ENCODE assay signal across 8 cellular contexts in genomic region chr5:139638090-139638735, GRCh38. TPM values are rescaled to one million over a fixed set of nuclear protein-coding genes. Genes with fewer than 3 reads are reported as not detected.
A peak's percentile ranks its signal among the peaks of the same experiment; 100 is the strongest.
DNase-seq lines count a peak whose midpoint lies in the region; ATAC-seq, FAIRE-seq and TF ChIP-seq lines count a peak whose summit lies in the region.

No MANE protein-coding gene starts in this region.

- no peak overlapping the region for H3K23ac ChIP-seq in H1 (ENCODE audit: insufficient read length)

- no peaks in the 10 kb centered on the region for H3K27me3 ChIP-seq in Panc1 (ENCODE audit: control insufficient read depth, insufficient read depth, low read length)
- H3K27me3 ChIP-seq in H1 (replicated peaks in 1 of 4; ENCODE audit: control insufficient read depth in 3 of 4, extremely low read depth in 1 of 4, insufficient read depth in 3 of 4, low read length in 3 of 4): no peaks in the 10 kb centered on the region; a peak in 2 of 7 replicates

- peaks cover 0 to 12% of the 10 kb centered on the region in 2 experiments for H4K20me1 ChIP-seq in H1 (replicated peaks in 1 of 2; ENCODE audit: control insufficient read depth in 1 of 2, insufficient read depth in 2 of 2, low read length in 2 of 2)

- H3K14ac ChIP-seq in H1 (ENCODE audit: insufficient read length): no peak overlapping the region

- peak overlapping the region; percentile 88 for H2BK12ac ChIP-seq in H1 (ENCODE audit: low read depth, low read length)

- H3K4ac ChIP-seq in H1 (replicated peaks; ENCODE audit: insufficient read length, low read depth, low read length): peak overlapping the region; percentile 40

- FAIRE-seq in H1 (lab: Jason Lieb, UNC): no peak

- TF ChIP-seq EP300 in H1 (IDR thresholded peaks at IDR 0.05; ENCODE audit: borderline replicate concordance in 1 of 2, low read depth in 2 of 2, low read length in 2 of 2): no peak

- WGBS in H1 (ENCODE audit: extremely low coverage in 1 of 2, insufficient coverage in 1 of 2, insufficient read length in 1 of 2, insufficient replicate concordance in 2 of 2, low coverage in 1 of 2, low lambda C conversion rate in 2 of 2, missing lambda C conversion rate in 1 of 2), 2 experiments: 12% methylated on average over 22 of the region's 23 CpGs; no CpG with 5 or more reads in 1 of the 2 experiments

- TF ChIP-seq CTCF in HFFc6 (IDR thresholded peaks at IDR 0.05) (no peak), Panc1 (IDR thresholded peaks at IDR 0.05) (no peak), H1 (IDR thresholded peaks at IDR 0.05; ENCODE audit: control extremely low read depth in 1 of 3, insufficient read depth in 1 of 3, low read depth in 1 of 3, low read length in 3 of 3) (no peak; a peak in 1 of 4 replicates)

- H4K91ac ChIP-seq in H1 (replicated peaks; ENCODE audit: insufficient read length, low read length): peak overlapping the region; percentile 75

- H3K36me3 ChIP-seq in Panc1 (ENCODE audit: control insufficient read depth, insufficient read depth, low read length) (no peaks in the 10 kb centered on the region), H1 (ENCODE audit: control insufficient read depth in 2 of 4, insufficient read depth in 4 of 4, low read length in 3 of 4) (no peaks in the 10 kb centered on the region)

- no peak for TF ChIP-seq RAD21 in H1 (IDR thresholded peaks at IDR 0.05 in 1 of 2, conservative IDR thresholded peaks at IDR 0.05 in 1 of 2; ENCODE audit: low read depth in 2 of 2, low read length in 2 of 2)

- in situ Hi-C loops in Panc1 (cut with HindIII; ENCODE audit: low pct_unique_long_range_greater_than_20kb, low sequenced_read_pairs): no loop called here

- H3K79me2 ChIP-seq in H1 (ENCODE audit: control insufficient read depth in 1 of 2, insufficient read depth in 2 of 2, low read length in 2 of 2): peaks cover 0 to 4% of the 10 kb centered on the region in 2 experiments; a peak in 1 of 4 replicates

- H3K27ac ChIP-seq in Panc1 (ENCODE audit: low read length) (peak overlapping the region; percentile 73), H1 (ENCODE audit: low read depth, low read length) (peak overlapping the region; percentile 33; the same call in 1 of the 2 replicates)

- H2BK5ac ChIP-seq in H1 (ENCODE audit: low read depth, low read length): peak overlapping the region; percentile 68; the same call in 1 of the 2 replicates

- H3K18ac ChIP-seq in H1 (ENCODE audit: extremely low read depth, low read length): peak overlapping the region; percentile 75

- CTCF ChIA-PET in Panc1 (lab: Charles Lee): interaction anchor here (1.7 kb wide), 1 partner anchor 10 kb away, joined by 14 read pairs; the partner anchor contains the start of gene CXXC5
- CTCF ChIA-PET in H1 (lab: Charles Lee; ENCODE audit: partially characterized antibody): interaction anchor here (0.6 to 20.3 kb wide), 16 partner anchors 10 to 405 kb away, joined by 3 to 385 read pairs (median 5); partner anchors contain the start of genes CXXC5 and NRG2

- no peaks in the 10 kb centered on the region; the same call in 1 of the 2 replicates for H3K79me1 ChIP-seq in H1 (ENCODE audit: low read depth, low read length)

- H4K5ac ChIP-seq in H1 (ENCODE audit: insufficient read length, low read depth, low read length): peak overlapping the region; percentile 31

- peak overlapping the region; percentile 81 for H3K4me3 Mint-ChIP-seq in HFFc6

- POLR2A ChIA-PET in Panc1 (lab: Charles Lee): interaction anchor here (0.7 to 1.3 kb wide), 2 partner anchors 10 to 344 kb away, joined by 4 to 5 read pairs; partner anchors contain the start of genes CXXC5 and MATR3
- POLR2A ChIA-PET in H1 (lab: Charles Lee; ENCODE audit: partially characterized antibody): interaction anchor here (0.6 to 9.8 kb wide), 14 partner anchors 12 to 131 kb away, joined by 3 to 212 read pairs (median 5); partner anchors contain the start of gene CXXC5

- H3K27me3 Mint-ChIP-seq in HFFc6 (ENCODE audit: insufficient read depth): peaks cover 5% of the 10 kb centered on the region

- DNase-seq in NCI-H1436 (lab: John Stamatoyannopoulos, UW) (peak; percentile 40), NCI-H1436 treated with DMSO at 0.1 percent for 48 hours (lab: John Stamatoyannopoulos, UW) (no peak), HFFc6 (peak; percentile 76), Panc1 (ENCODE audit: low read depth, low spot score) (no peak), H1 (ENCODE audit: low read depth in 1 of 2, low spot score in 2 of 2) (peak in 1 of 2 experiments; percentile 69), medulla oblongata (ENCODE audit: extremely low spot score) (peak; percentile 94), superior temporal gyrus (ENCODE audit: extremely low spot score) (peak; percentile 84), NK-92 (lab: John Stamatoyannopoulos, UW; ENCODE audit: unreplicated experiment) (no peak)

- no peak for TF ChIP-seq POLR2A in H1 (IDR thresholded peaks at IDR 0.05; ENCODE audit: control extremely low read depth in 1 of 2, low read depth in 2 of 2, low read length in 2 of 2)

- H3K9me3 ChIP-seq in Panc1 (ENCODE audit: control insufficient read depth, insufficient read depth, low read depth, low read length): no peaks in the 10 kb centered on the region
- H3K9me3 ChIP-seq in H1 (ENCODE audit: insufficient read depth in 2 of 2, low read depth in 1 of 2, low read length in 1 of 2): no peaks in the 10 kb centered on the region

- H3K4me2 ChIP-seq in H1 (ENCODE audit: insufficient read depth in 1 of 2, low read depth in 2 of 2, low read length in 2 of 2): peak overlapping the region; percentile 66 to 87

- peak overlapping the region; percentile 14 for H2BK120ac ChIP-seq in H1 (replicated peaks; ENCODE audit: low read depth, low read length)

- intact Hi-C loops in Panc1 (cut with micrococcal nuclease; ENCODE audit: unreplicated experiment): no loop called here

- peak; percentile 72 for ATAC-seq in Panc1

- no peaks in the 10 kb centered on the region for H3K9me3 Mint-ChIP-seq in HFFc6

- H2AK5ac ChIP-seq in H1 (ENCODE audit: low read depth, low read length): 0 out of 2 replicates have a peak overlapping the region, but pooled peaks have one; percentile 92

- peak overlapping the region in 3 of 4 experiments; percentile 13 to 64 (median 56); a peak in 6 of 7 replicates for H3K9ac ChIP-seq in H1 (replicated peaks in 1 of 4; ENCODE audit: extremely low read depth in 1 of 4, low read depth in 3 of 4, low read length in 3 of 4)

- H3K4me3 ChIP-seq in Panc1 (ENCODE audit: low read depth in 2 of 2, low read length in 2 of 2): peak overlapping the region; percentile 36 to 54
- H3K4me3 ChIP-seq in H1 (ENCODE audit: extremely low read depth in 1 of 4, insufficient read depth in 2 of 4, low read depth in 3 of 4, low read length in 4 of 4): peak overlapping the region; percentile 14 to 66 (median 33); a peak in 7 of 8 replicates

- BruUV-seq in Panc1 (replicated peaks; lab: Mats Ljungman, UMichigan): no TSS peak

- peak overlapping the region; percentile 97 for H3K27ac Mint-ChIP-seq in HFFc6

- peaks cover 54% of the 10 kb centered on the region for H3K4me1 Mint-ChIP-seq in HFFc6 (ENCODE audit: low read depth)

- H3K23me2 ChIP-seq in H1 (ENCODE audit: low read depth, low read length): peaks cover 6% of the 10 kb centered on the region

- H3K56ac ChIP-seq in H1 (replicated peaks; ENCODE audit: insufficient read length, low read depth, low read length): no peak overlapping the region

- H2AFZ ChIP-seq in H1 (ENCODE audit: low read length): no peak overlapping the region

- peaks cover 68% of the 10 kb centered on the region for H3K4me1 ChIP-seq in Panc1 (ENCODE audit: control insufficient read depth, insufficient read depth, low read length)
- peaks cover 29 to 68% (median 50%) of the 10 kb centered on the region in 4 experiments for H3K4me1 ChIP-seq in H1 (replicated peaks in 1 of 4; ENCODE audit: control insufficient read depth in 3 of 4, insufficient read depth in 4 of 4, low read length in 3 of 4)

- peak overlapping the region; percentile 74 for H2BK15ac ChIP-seq in H1 (ENCODE audit: low read length)

- peak overlapping the region; percentile 15; the same call in 1 of the 2 replicates for H2BK20ac ChIP-seq in H1 (ENCODE audit: low read length)

- H4K8ac ChIP-seq in H1 (ENCODE audit: extremely low read depth, insufficient read depth, low read length): peak overlapping the region; percentile 99; the same call in 1 of the 2 replicates

- H3K36me3 Mint-ChIP-seq in HFFc6 (ENCODE audit: low read depth): no peaks in the 10 kb centered on the region

TF ChIP-seq in H1, 55 proteins besides CTCF, POLR2A, EP300 and RAD21:
- TF ChIP-seq KDM5A (IDR thresholded peaks at IDR 0.05; ENCODE audit: low read length) (no peak), ASH2L (IDR thresholded peaks at IDR 0.05; ENCODE audit: low read length) (peak; percentile 61), CREB1 (IDR thresholded peaks at IDR 0.05) (peak; percentile 45; the same call in 1 of the 2 replicates), SIRT6 (IDR thresholded peaks at IDR 0.05; ENCODE audit: low read length) (no peak), YY1 (IDR thresholded peaks at IDR 0.05; ENCODE audit: low read depth, low read length) (0 out of 2 replicates have a peak, but pooled peaks have one; percentile 24), SP1 (IDR thresholded peaks at IDR 0.05; ENCODE audit: low read depth, low read length) (0 out of 2 replicates have a peak, but pooled peaks have one; percentile 18), MAX (IDR thresholded peaks at IDR 0.05) (peak; percentile 15; the same call in 1 of the 2 replicates), BACH1 (IDR thresholded peaks at IDR 0.05; ENCODE audit: low read length) (0 out of 2 replicates have a peak, but pooled peaks have one; percentile 3), GABPA (IDR thresholded peaks at IDR 0.05; ENCODE audit: borderline replicate concordance, insufficient read depth, low read length) (peak; percentile 30; the same call in 1 of the 2 replicates)

RNA-seq across cellular contexts. Expression of gene CXXC5, which starts 9.9 kb away (rescaled TPM):
- 10 to 100 TPM; 46.4 to 58.5 (median 49.2) TPM for total RNA-seq in HFFc6 (2021; fragmentation: NEBNext Ultra II Directional; extraction: Animal tissue kit (Norgen Biotek cat#: 25700))
- total RNA-seq in Panc1 (2021; ENCODE audit: unreplicated experiment): 85.0 TPM
- 151 TPM for polyA plus RNA-seq in Panc1 (2012; ENCODE audit: insufficient read length)
- total RNA-seq in H1 (2021; fragmentation: NEBNext Ultra II Directional; extraction: Animal tissue kit (Norgen Biotek cat#: 25700)): 74.0 and 78.3 TPM in 2 replicates
- 61.4 and 83.5 TPM in 2 replicates for polyA plus RNA-seq in H1 (2011; rRNA removed)
- 68.8 TPM for polyA plus RNA-seq in H1 (2011; cell fraction: cytosol; rRNA removed)
- polyA plus RNA-seq in H1 (2011; cell fraction: nucleus; rRNA removed): 52.7 TPM
- 35.6 to 47.4 TPM (median 43.3 TPM) in 4 replicates for polyA plus RNA-seq in H1 (2012, experiment 1 of 2)
- polyA plus RNA-seq in H1 (2012, experiment 2 of 2): 56.6 TPM
- 62.3 TPM for polyA plus RNA-seq in H1 (2013, experiment 1 of 2)
- polyA plus RNA-seq in H1 (2013, experiment 2 of 2): 67.3 TPM
- 25.6 and 39.8 TPM in 2 replicates for polyA minus RNA-seq in H1 (2011; rRNA and poly(A)+ RNA removed)
- polyA minus RNA-seq in H1 (2011; cell fraction: cytosol; rRNA and poly(A)+ RNA removed): 50.7 TPM
- 39.2 TPM for polyA minus RNA-seq in H1 (2011; cell fraction: nucleus; rRNA and poly(A)+ RNA removed)

Comparison
In these comparisons a context has a peak if more than half of its experiments do, and no peak if none do; other contexts are left out.
1. DNase-seq: peak in NCI-H1436 (single experiment), HFFc6 (single experiment), medulla oblongata (single experiment) and superior temporal gyrus (single experiment); none in NCI-H1436 treated with DMSO at 0.1 percent for 48 hours (single experiment), Panc1 (single experiment) and NK-92 (single experiment).